In genomic region chr11:103716363-103716762, GRCh38 we compare ENCODE assay signal across 1 cellular context.
TF ChIP-seq lines count a peak whose summit lies in the region.

No MANE protein-coding gene starts in this region.

TF ChIP-seq in GM23338, 12 proteins besides CTCF, POLR2A, EP300 and RAD21 (continued from another document):
- TF ChIP-seq ZNF462 (CRISPR knock-in tag; IDR thresholded peaks at IDR 0.05) (no peak), NANOG (IDR thresholded peaks at IDR 0.05; ENCODE audit: borderline replicate concordance) (no peak), REST (IDR thresholded peaks at IDR 0.05; ENCODE audit: unreplicated experiment) (no peak), ZNF331 (CRISPR knock-in tag; IDR thresholded peaks at IDR 0.05; ENCODE audit: low read depth) (no peak), JUNB (IDR thresholded peaks at IDR 0.05; ENCODE audit: unreplicated experiment) (no peak), ZNF114 (CRISPR knock-in tag; IDR thresholded peaks at IDR 0.05) (no peak), EZH2 (IDR thresholded peaks at IDR 0.05; ENCODE audit: low read depth, unreplicated experiment) (no peak), CREB1 (CRISPR knock-in tag; IDR thresholded peaks at IDR 0.05; ENCODE audit: low read depth) (no peak), STAT1 (IDR thresholded peaks at IDR 0.05; ENCODE audit: unreplicated experiment) (no peak), ETS1 (IDR thresholded peaks at IDR 0.05) (no peak), POLR2AphosphoS5 (IDR thresholded peaks at IDR 0.05; ENCODE audit: low read depth) (no peak)
